Comparison of ENCODE assay signal across 8 cellular contexts in the genomic region with DNA sequence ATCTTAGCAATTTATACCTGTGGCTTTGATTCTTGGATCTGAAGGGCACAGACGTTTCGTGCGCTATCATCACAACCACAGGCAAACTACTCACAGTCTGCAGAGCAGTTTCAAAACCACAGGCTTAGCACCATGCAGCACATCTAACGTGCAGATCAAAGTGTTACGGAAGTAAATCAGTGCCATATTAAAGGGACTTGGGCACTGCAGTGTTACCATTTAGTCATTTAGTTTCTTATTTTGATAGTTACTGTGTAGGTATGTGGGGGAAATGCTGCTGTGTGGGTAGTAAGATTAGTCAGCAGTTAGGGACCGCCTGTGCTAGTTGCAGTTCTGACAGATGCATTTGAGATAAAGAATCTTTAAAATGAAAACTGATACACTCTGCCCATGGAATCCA.
DNase-seq lines count a peak whose midpoint lies in the region; ATAC-seq, FAIRE-seq and TF ChIP-seq lines count a peak whose summit lies in the region.

No MANE protein-coding gene starts in this region.

- H3K36me3 ChIP-seq in bronchial epithelial cell (ENCODE audit: control insufficient read depth, insufficient read depth, low read length): peaks cover 1% of the 10 kb centered on the region

- H3K27ac Mint-ChIP-seq in progenitor cell of endocrine pancreas: no peak overlapping the region

- FAIRE-seq in bronchial epithelial cell (lab: Jason Lieb, UNC): no peak

- peaks cover 13% of the 10 kb centered on the region for H3K4me1 Mint-ChIP-seq in progenitor cell of endocrine pancreas (ENCODE audit: low read depth)

- ATAC-seq in GM18520 (IDR thresholded peaks at IDR 0.05; ENCODE audit: unreplicated experiment): peak; percentile 99
- ATAC-seq in HG02884 (IDR thresholded peaks at IDR 0.05; ENCODE audit: unreplicated experiment): peak; percentile 97

- no peaks in the 10 kb centered on the region for H3K9me3 Mint-ChIP-seq in progenitor cell of endocrine pancreas (ENCODE audit: low read depth)

- peaks cover 6% of the 10 kb centered on the region for H3K36me3 Mint-ChIP-seq in progenitor cell of endocrine pancreas (ENCODE audit: insufficient read depth)

- H3K4me3 Mint-ChIP-seq in progenitor cell of endocrine pancreas (ENCODE audit: low read depth): no peak overlapping the region

- H3K27me3 ChIP-seq in bronchial epithelial cell (ENCODE audit: control insufficient read depth, insufficient read depth, low read length): no peaks in the 10 kb centered on the region

- no peaks in the 10 kb centered on the region for H3K27me3 Mint-ChIP-seq in progenitor cell of endocrine pancreas

- peak; percentile 24 for DNase-seq in T1000 (lab: John Stamatoyannopoulos, UW)
- peak; percentile 16 for DNase-seq in bronchial epithelial cell (ENCODE audit: low read depth)
- DNase-seq in stimulated activated CD4-positive, alpha-beta T cell treated with anti-CD3 and anti-CD28 coated beads, TNF-alpha, amount 100 ng/mL, for 48 hours (ENCODE audit: low read depth in 3 of 3): peak; percentile 28 to 72 (median 34)
- no peak for DNase-seq in NCI-H1436 treated with DMSO at 0.1 percent for 48 hours (lab: John Stamatoyannopoulos, UW)
- DNase-seq in progenitor cell of endocrine pancreas (ENCODE audit: low spot score, unreplicated experiment): no peak
- DNase-seq in AG20443 (ENCODE audit: low spot score): no peak

- H3K4me3 ChIP-seq in bronchial epithelial cell (ENCODE audit: low read depth, low read length): no peak overlapping the region

- TF ChIP-seq CTCF in bronchial epithelial cell (IDR thresholded peaks at IDR 0.05; ENCODE audit: insufficient read depth, low read length, severe bottlenecking) (no peak), progenitor cell of endocrine pancreas (IDR thresholded peaks at IDR 0.05; ENCODE audit: unreplicated experiment) (no peak)

Comparison
In these comparisons a context has a peak if more than half of its experiments do, and no peak if none do; other contexts are left out.
1. DNase-seq: peak in T1000 (single experiment), bronchial epithelial cell (single experiment) and stimulated activated CD4-positive, alpha-beta T cell treated with anti-CD3 and anti-CD28 coated beads, TNF-alpha, amount 100 ng/mL, for 48 hours (3 of 3); none in NCI-H1436 treated with DMSO at 0.1 percent for 48 hours (single experiment), progenitor cell of endocrine pancreas (single experiment) and AG20443 (single experiment).